Comparison of ENCODE assay signal across 19 cellular contexts in genomic region chr1:15336866-15337265, GRCh38.
DNase-seq lines count a peak whose midpoint lies in the region; ATAC-seq and TF ChIP-seq lines count a peak whose summit lies in the region.
"Had no signal": no experiment of that assay in that cellular context is flagged by ENCODE, and none has a peak within 500 bp of the region (broad histone marks: within the 10 kb centered on the region; RNA-seq: fewer than 3 reads in every experiment).

No MANE protein-coding gene starts in this region.

- intact Hi-C loops in heart left ventricle (cut with DNase I) (loop anchor here in 3 of 10 donors (5.0 kb wide), 2 partner anchors 70 to 75 kb away; partner anchors contain the start of gene EFHD2 (in 1 of the 3)), Right ventricle myocardium inferior (cut with DNase I) (no loop called here), left ventricle myocardium inferior (cut with micrococcal nuclease) (no loop called here), gastrocnemius medialis (cut with DNase I; ENCODE audit: low total_unique reads) (no loop called here)

- WGBS in heart left ventricle, 4 donors: 61 to 72% (median 64%) methylated on average over 7 of the region's 7 CpGs

- TF ChIP-seq CTCF in heart left ventricle (IDR thresholded peaks at IDR 0.05): no peak
- no peak for TF ChIP-seq CTCF in left ventricle myocardium inferior (IDR thresholded peaks at IDR 0.05; ENCODE audit: borderline replicate concordance)
- no peak for TF ChIP-seq CTCF in gastrocnemius medialis (IDR thresholded peaks at IDR 0.05 in 4 of 5, conservative IDR thresholded peaks at IDR 0.05 in 1 of 5)

- in situ Hi-C loops in gastrocnemius medialis (cut with MboI; ENCODE audit: low sequenced_read_pairs in 4 of 4): no loop called here

- H3K36me3 Mint-ChIP-seq in activated CD8-positive, alpha-beta memory T cell treated with anti-CD3 and anti-CD28 coated beads, Interleukin-2, amount 10 ng/mL, durations not matched to agents 7 days and 5 days: peaks cover 3% of the 10 kb centered on the region
- H3K36me3 Mint-ChIP-seq: naive B cell had no signal

- peaks cover 0 to 36% (median 14%) of the 10 kb centered on the region in 12 donors for H3K4me1 ChIP-seq in heart left ventricle
- H3K4me1 ChIP-seq in left ventricle myocardium inferior: peaks cover 29% of the 10 kb centered on the region
- peaks cover 3 to 6% of the 10 kb centered on the region in 2 donors for H3K4me1 ChIP-seq in gastrocnemius medialis
- H3K4me1 ChIP-seq: BLaER1 had no signal

- H3K4me1 Mint-ChIP-seq in activated CD8-positive, alpha-beta memory T cell treated with anti-CD3 and anti-CD28 coated beads, Interleukin-2, amount 10 ng/mL, durations not matched to agents 7 days and 5 days: peaks cover 22% of the 10 kb centered on the region

- DNase-seq in heart left ventricle (peak; percentile 30 to 70 (median 43)), Right ventricle myocardium inferior (ENCODE audit: missing footprints) (no peak), left ventricle myocardium inferior (peak; percentile 39), gastrocnemius medialis (no peak), GDM1 (lab: John Stamatoyannopoulos, UW) (no peak)
- DNase-seq in activated CD8-positive, alpha-beta memory T cell treated with anti-CD3 and anti-CD28 coated beads, Interleukin-2, amount 10 ng/mL, durations not matched to agents 7 days and 5 days: no peak
- DNase-seq: activated CD8-positive, alpha-beta memory T cell treated with anti-CD3 and anti-CD28 coated beads for 24 hours; activated naive CD4-positive, alpha-beta T cell treated with anti-CD3 and anti-CD28 coated beads, Interleukin-2, amount 50 U/mL, for 16 hours; activated T-cell treated with anti-CD3 and anti-CD28 coated beads, Interleukin-2, amount 50 U/mL, for 48 hours; hypothalamus; naive B cell; NCI-H526; SHP77; stimulated activated CD4-positive, alpha-beta T cell treated with anti-CD3 and anti-CD28 coated beads, Interleukin-1b, Interleukin-23, amount 100 ng/mL, for 48 hours; stimulated activated naive CD4-positive, alpha-beta T cell had no signal

- no peak overlapping the region for H3K27ac Mint-ChIP-seq in activated CD8-positive, alpha-beta memory T cell treated with anti-CD3 and anti-CD28 coated beads, Interleukin-2, amount 10 ng/mL, durations not matched to agents 7 days and 5 days
- H3K27ac Mint-ChIP-seq: naive B cell had no signal

- H3K36me3 ChIP-seq in heart left ventricle (no peaks in the 10 kb centered on the region), left ventricle myocardium inferior (no peaks in the 10 kb centered on the region), gastrocnemius medialis (no peaks in the 10 kb centered on the region)
- H3K36me3 ChIP-seq: BLaER1 had no signal

- TF ChIP-seq POLR2A in heart left ventricle (IDR thresholded peaks at IDR 0.05): no peak
- no peak for TF ChIP-seq POLR2A in gastrocnemius medialis (IDR thresholded peaks at IDR 0.05)

- H3K4me3 Mint-ChIP-seq in activated CD8-positive, alpha-beta memory T cell treated with anti-CD3 and anti-CD28 coated beads, Interleukin-2, amount 10 ng/mL, durations not matched to agents 7 days and 5 days: no peak overlapping the region
- H3K4me3 Mint-ChIP-seq: naive B cell had no signal

- CTCF ChIA-PET in activated CD8-positive, alpha-beta memory T cell treated with anti-CD3 and anti-CD28 coated beads, Interleukin-2, amount 10 ng/mL, durations not matched to agents 7 days and 5 days (lab: Charles Lee): interaction anchor here (0.6 to 3.5 kb wide), 3 partner anchors 14 to 496 kb away, joined by 3 to 12 read pairs (median 4); no protein-coding TSS in a partner anchor

- no peaks in the 10 kb centered on the region for H3K9me3 ChIP-seq in heart left ventricle
- no peaks in the 10 kb centered on the region for H3K9me3 ChIP-seq in left ventricle myocardium inferior (replicated peaks)
- H3K9me3 ChIP-seq in gastrocnemius medialis: no peaks in the 10 kb centered on the region
- H3K9me3 ChIP-seq: BLaER1 had no signal

- H3K27me3 ChIP-seq in heart left ventricle (no peaks in the 10 kb centered on the region), left ventricle myocardium inferior (ENCODE audit: low read depth) (peaks cover 10% of the 10 kb centered on the region), gastrocnemius medialis (peaks cover 0 to 7% (median 2%) of the 10 kb centered on the region in 3 donors)
- H3K27me3 ChIP-seq: BLaER1 had no signal

- H3K27me3 Mint-ChIP-seq in activated CD8-positive, alpha-beta memory T cell treated with anti-CD3 and anti-CD28 coated beads, Interleukin-2, amount 10 ng/mL, durations not matched to agents 7 days and 5 days: peaks cover 17% of the 10 kb centered on the region

- H3K9me3 Mint-ChIP-seq in activated CD8-positive, alpha-beta memory T cell treated with anti-CD3 and anti-CD28 coated beads, Interleukin-2, amount 10 ng/mL, durations not matched to agents 7 days and 5 days (ENCODE audit: low read depth): no peaks in the 10 kb centered on the region
- H3K9me3 Mint-ChIP-seq: naive B cell had no signal

- ATAC-seq in heart left ventricle (peak in 3 of 4 donors; percentile 47 to 70 (median 51)), Right ventricle myocardium inferior (no peak), gastrocnemius medialis (no peak), HG02970 (IDR thresholded peaks at IDR 0.05; ENCODE audit: low FRiP score, unreplicated experiment) (no peak), GM21447 (IDR thresholded peaks at IDR 0.05; ENCODE audit: unreplicated experiment) (no peak)
- no peak for ATAC-seq in activated CD8-positive, alpha-beta memory T cell treated with anti-CD3 and anti-CD28 coated beads, Interleukin-2, amount 10 ng/mL, durations not matched to agents 7 days and 5 days

- peak overlapping the region; percentile 28 to 88 (median 76) for H3K27ac ChIP-seq in heart left ventricle
- peak overlapping the region; percentile 90 for H3K27ac ChIP-seq in left ventricle myocardium inferior (replicated peaks)
- H3K27ac ChIP-seq in gastrocnemius medialis: peak overlapping the region in 3 of 4 donors; percentile 27 to 42 (median 36)
- H3K27ac ChIP-seq: BLaER1, HL-60 had no signal

- H3K4me3 ChIP-seq in heart left ventricle (no peak overlapping the region), left ventricle myocardium inferior (peak overlapping the region; percentile 21), gastrocnemius medialis (no peak overlapping the region)
- H3K4me3 ChIP-seq: BLaER1 had no signal

Comparison
In these comparisons a context has a peak if more than half of its experiments do, and no peak if none do; other contexts are left out.
1. ATAC-seq: peak in heart left ventricle (3 of 4); none in Right ventricle myocardium inferior (single experiment), gastrocnemius medialis (0 of 2), HG02970 (single experiment), GM21447 (single experiment) and activated CD8-positive, alpha-beta memory T cell treated with anti-CD3 and anti-CD28 coated beads, Interleukin-2, amount 10 ng/mL, durations not matched to agents 7 days and 5 days (single experiment).
2. DNase-seq: peak in heart left ventricle (5 of 5) and left ventricle myocardium inferior (single experiment); none in Right ventricle myocardium inferior (single experiment), gastrocnemius medialis (0 of 2), GDM1 (single experiment) and activated CD8-positive, alpha-beta memory T cell treated with anti-CD3 and anti-CD28 coated beads, Interleukin-2, amount 10 ng/mL, durations not matched to agents 7 days and 5 days (single experiment).
3. H3K27ac ChIP-seq: peak in every context shown above with its lines; median percentile 90 in left ventricle myocardium inferior; 76 in heart left ventricle; 36 in gastrocnemius medialis.